15 cellular contexts compared by ENCODE assay signal in the genomic region with DNA sequence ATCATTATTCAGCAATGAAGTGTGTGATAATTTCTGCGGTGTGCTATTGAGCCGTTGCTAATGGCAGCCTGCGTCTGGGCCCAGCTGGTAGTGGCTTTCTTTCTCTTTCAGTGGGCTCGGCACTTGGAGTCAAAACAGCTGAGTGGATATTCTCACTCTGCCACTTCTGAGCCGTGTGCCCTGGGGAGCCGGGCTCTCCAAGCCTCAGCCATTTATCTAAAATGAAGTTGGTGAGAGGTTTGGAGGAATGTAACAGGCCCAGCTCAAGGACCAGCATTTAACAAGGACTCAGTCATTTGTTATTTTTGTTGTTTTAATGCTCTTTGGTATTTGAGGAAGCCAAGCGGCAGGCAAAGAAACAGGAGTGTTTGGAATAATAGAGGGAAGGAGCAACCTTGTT.
DNase-seq lines count a peak whose midpoint lies in the region; ATAC-seq and TF ChIP-seq lines count a peak whose summit lies in the region.
"Had no signal": no experiment of that assay in that cellular context is flagged by ENCODE, and none has a peak within 500 bp of the region (broad histone marks: within the 10 kb centered on the region; RNA-seq: fewer than 3 reads in every experiment).

No MANE protein-coding gene starts in this region.

- peak overlapping the region; percentile 92 for H3K27ac Mint-ChIP-seq in neural progenitor cell
- H3K27ac Mint-ChIP-seq: activated CD8-positive, alpha-beta memory T cell treated with anti-CD3 and anti-CD28 coated beads, Interleukin-2, amount 10 ng/mL, durations not matched to agents 7 days and 5 days; activated naive CD4-positive, alpha-beta T cell treated with anti-CD3 and anti-CD28 coated beads, Interleukin-2, amount 10 ng/mL, durations not matched to agents 7 days and 5 days had no signal

- in situ Hi-C loops in GM23248 (cut with MboI), result no loop called here

- 26 to 31% methylated on average over 7 of the region's 7 CpGs for WGBS in GM23248 (ENCODE audit: low coverage in 1 of 2, low lambda C conversion rate in 2 of 2, missing lambda C conversion rate in 2 of 2), 2 experiments
- WGBS in ectodermal cell, 2 experiments, result 67 to 69% methylated on average over 7 of the region's 7 CpGs

- H2AFZ ChIP-seq in GM23248, result no peak overlapping the region; the same call in 1 of the 2 replicates
- peak overlapping the region; percentile 39 for H2AFZ ChIP-seq in neural progenitor cell (replicated peaks)

- no peaks in the 10 kb centered on the region for H3K36me3 Mint-ChIP-seq in neural progenitor cell
- H3K36me3 Mint-ChIP-seq: activated CD8-positive, alpha-beta memory T cell treated with anti-CD3 and anti-CD28 coated beads, Interleukin-2, amount 10 ng/mL, durations not matched to agents 7 days and 5 days; activated naive CD4-positive, alpha-beta T cell treated with anti-CD3 and anti-CD28 coated beads, Interleukin-2, amount 10 ng/mL, durations not matched to agents 7 days and 5 days had no signal

- H3K36me3 ChIP-seq in GM23248 (ENCODE audit: low read depth), result no peaks in the 10 kb centered on the region
- H3K36me3 ChIP-seq in ectodermal cell (ENCODE audit: control insufficient read depth, insufficient read depth, low read length), result no peaks in the 10 kb centered on the region
- H3K36me3 ChIP-seq in neural progenitor cell, result no peaks in the 10 kb centered on the region
- H3K36me3 ChIP-seq: BLaER1 treated with 17β-estradiol and CSF1 and Interleukin-3, amounts not matched to agents 10 nM and 100 nM; MG63 had no signal

- H4K20me1 ChIP-seq in GM23248 (ENCODE audit: insufficient read depth), result no peaks in the 10 kb centered on the region
- H4K20me1 ChIP-seq in neural progenitor cell (ENCODE audit: low read depth), result no peaks in the 10 kb centered on the region
- H4K20me1 ChIP-seq: BLaER1 treated with 17β-estradiol and CSF1 and Interleukin-3, amounts not matched to agents 10 nM and 100 nM had no signal

- H3K9me3 ChIP-seq in GM23248 (ENCODE audit: low read depth) (no peaks in the 10 kb centered on the region), ectodermal cell (ENCODE audit: control insufficient read depth, low read length) (no peaks in the 10 kb centered on the region), neural progenitor cell (ENCODE audit: low read depth) (no peaks in the 10 kb centered on the region)
- H3K9me3 ChIP-seq: MG63 had no signal

- DNase-seq in GM23248 (peak; percentile 23), NCI-H1436 treated with DMSO at 0.1 percent for 48 hours (lab: John Stamatoyannopoulos, UW) (peak; percentile 37), neural progenitor cell (ENCODE audit: low spot score) (peak; percentile 40), NCI-H2196 treated with DMSO at 0.1 percent for 48 hours (lab: John Stamatoyannopoulos, UW; ENCODE audit: unreplicated experiment) (no peak), NOMO-1 treated with dmso at 0.1 percent for 144 hours (lab: John Stamatoyannopoulos, UW; ENCODE audit: unreplicated experiment) (no peak), hippocampal formation (lab: John Stamatoyannopoulos, UW) (no peak)
- DNase-seq: activated CD8-positive, alpha-beta memory T cell treated with anti-CD3 and anti-CD28 coated beads, Interleukin-2, amount 10 ng/mL, durations not matched to agents 7 days and 5 days; activated naive CD4-positive, alpha-beta T cell treated with anti-CD3 and anti-CD28 coated beads, Interleukin-2, amount 10 ng/mL, durations not matched to agents 7 days and 5 days; GOT3; MG63 had no signal

- H3K9me3 Mint-ChIP-seq in neural progenitor cell, result peaks cover 8% of the 10 kb centered on the region
- H3K9me3 Mint-ChIP-seq: activated naive CD4-positive, alpha-beta T cell treated with anti-CD3 and anti-CD28 coated beads, Interleukin-2, amount 10 ng/mL, durations not matched to agents 7 days and 5 days had no signal

- H3K4me2 ChIP-seq in GM23248 (ENCODE audit: unreplicated experiment) (no peak overlapping the region), neural progenitor cell (peak overlapping the region; percentile 54)
- H3K4me2 ChIP-seq: BLaER1 treated with 17β-estradiol and CSF1 and Interleukin-3, amounts not matched to agents 10 nM and 100 nM had no signal

- H3F3A ChIP-seq in GM23248 (ENCODE audit: insufficient read depth) (no peaks in the 10 kb centered on the region), neural progenitor cell (ENCODE audit: low read depth) (peaks cover 13% of the 10 kb centered on the region)

- H3K4me3 Mint-ChIP-seq in neural progenitor cell, result no peak overlapping the region
- H3K4me3 Mint-ChIP-seq: activated CD8-positive, alpha-beta memory T cell treated with anti-CD3 and anti-CD28 coated beads, Interleukin-2, amount 10 ng/mL, durations not matched to agents 7 days and 5 days; activated naive CD4-positive, alpha-beta T cell treated with anti-CD3 and anti-CD28 coated beads, Interleukin-2, amount 10 ng/mL, durations not matched to agents 7 days and 5 days had no signal

- H3K27me3 ChIP-seq in GM23248 (replicated peaks; ENCODE audit: insufficient read depth) (no peaks in the 10 kb centered on the region), ectodermal cell (ENCODE audit: control insufficient read depth, insufficient read depth, low read length, poor library complexity, severe bottlenecking) (no peaks in the 10 kb centered on the region), neural progenitor cell (no peaks in the 10 kb centered on the region)
- H3K27me3 ChIP-seq: BLaER1 treated with 17β-estradiol and CSF1 and Interleukin-3, amounts not matched to agents 10 nM and 100 nM; MG63 had no signal

- H3K9me2 ChIP-seq in GM23248 (ENCODE audit: insufficient read depth), result no peaks in the 10 kb centered on the region

- peaks cover 2% of the 10 kb centered on the region for H3K27me3 Mint-ChIP-seq in neural progenitor cell (ENCODE audit: insufficient read depth, low read depth)
- H3K27me3 Mint-ChIP-seq: activated CD8-positive, alpha-beta memory T cell treated with anti-CD3 and anti-CD28 coated beads, Interleukin-2, amount 10 ng/mL, durations not matched to agents 7 days and 5 days; activated naive CD4-positive, alpha-beta T cell treated with anti-CD3 and anti-CD28 coated beads, Interleukin-2, amount 10 ng/mL, durations not matched to agents 7 days and 5 days had no signal

- no peak for TF ChIP-seq CTCF in neural progenitor cell (IDR thresholded peaks at IDR 0.05)

- H3K4me3 ChIP-seq in GM23248 (no peak overlapping the region), ectodermal cell (ENCODE audit: insufficient read depth, low read depth, low read length) (no peak overlapping the region), neural progenitor cell (no peak overlapping the region)
- H3K4me3 ChIP-seq: BLaER1 treated with 17β-estradiol and CSF1 and Interleukin-3, amounts not matched to agents 10 nM and 100 nM; MG63 had no signal

- no peaks in the 10 kb centered on the region for H3K79me2 ChIP-seq in GM23248 (ENCODE audit: insufficient read depth)
- H3K79me2 ChIP-seq in neural progenitor cell (ENCODE audit: low read depth), result no peaks in the 10 kb centered on the region

- H3K9ac ChIP-seq in GM23248 (no peak overlapping the region), neural progenitor cell (no peak overlapping the region)
- H3K9ac ChIP-seq: BLaER1 treated with 17β-estradiol and CSF1 and Interleukin-3, amounts not matched to agents 10 nM and 100 nM had no signal

- 0 out of 2 replicates have a peak, but pooled peaks cover 8% of the 10 kb centered on the region for H3K4me1 ChIP-seq in GM23248 (ENCODE audit: insufficient read depth)
- H3K4me1 ChIP-seq in ectodermal cell (ENCODE audit: control insufficient read depth, insufficient read depth, low read length), result peaks cover 18% of the 10 kb centered on the region
- peaks cover 14% of the 10 kb centered on the region for H3K4me1 ChIP-seq in neural progenitor cell
- H3K4me1 ChIP-seq: BLaER1 treated with 17β-estradiol and CSF1 and Interleukin-3, amounts not matched to agents 10 nM and 100 nM had no signal

- no peak for ATAC-seq in HG03460 (IDR thresholded peaks at IDR 0.05; ENCODE audit: unreplicated experiment)
- ATAC-seq: activated CD8-positive, alpha-beta memory T cell treated with anti-CD3 and anti-CD28 coated beads, Interleukin-2, amount 10 ng/mL, durations not matched to agents 7 days and 5 days; SK-N-SH treated with all-trans-retinoic acid at 6 μM for 48 hours had no signal

- H3K4me1 Mint-ChIP-seq in neural progenitor cell, result peaks cover 19% of the 10 kb centered on the region
- H3K4me1 Mint-ChIP-seq: activated CD8-positive, alpha-beta memory T cell treated with anti-CD3 and anti-CD28 coated beads, Interleukin-2, amount 10 ng/mL, durations not matched to agents 7 days and 5 days; activated naive CD4-positive, alpha-beta T cell treated with anti-CD3 and anti-CD28 coated beads, Interleukin-2, amount 10 ng/mL, durations not matched to agents 7 days and 5 days had no signal

- no peak overlapping the region for H3K27ac ChIP-seq in GM23248
- peak overlapping the region; percentile 53 for H3K27ac ChIP-seq in ectodermal cell (ENCODE audit: insufficient read depth, low read depth, low read length, poor library complexity, severe bottlenecking)
- H3K27ac ChIP-seq in neural progenitor cell, result peak overlapping the region; percentile 70
- H3K27ac ChIP-seq: BLaER1 treated with 17β-estradiol and CSF1 and Interleukin-3, amounts not matched to agents 10 nM and 100 nM; VCaP had no signal

Comparison
In these comparisons a context has a peak if more than half of its experiments do, and no peak if none do; other contexts are left out.
1. DNase-seq: peak in GM23248 (single experiment), NCI-H1436 treated with DMSO at 0.1 percent for 48 hours (single experiment) and neural progenitor cell (single experiment); none in NCI-H2196 treated with DMSO at 0.1 percent for 48 hours (single experiment), NOMO-1 treated with dmso at 0.1 percent for 144 hours (single experiment) and hippocampal formation (0 of 2).